ENCODE assay signal across 1 cellular context in genomic region chr6:36196049-36196879, GRCh38.
TF ChIP-seq lines count a peak whose summit lies in the region.

Gene BRPF3 (plus strand): TSS chr6:36196744. CDS start chr6:36200323, 3,579 bp downstream.

TF ChIP-seq in HEK293, 187 proteins besides CTCF, POLR2A, EP300 and RAD21 (continued from another document):
- peak; percentile 25; the same call in 1 of the 2 replicates for TF ChIP-seq ZSCAN4 (tag by site-specific recombination; IDR thresholded peaks at IDR 0.05)
- TF ChIP-seq ZNF2 (tag by site-specific recombination; IDR thresholded peaks at IDR 0.05) = peak; percentile 47; the same call in 1 of the 2 replicates
- TF ChIP-seq HOXD13 (CRISPR knock-in tag; IDR thresholded peaks at IDR 0.05; ENCODE audit: borderline replicate concordance) = no peak
- peak; percentile 39; the same call in 1 of the 2 replicates for TF ChIP-seq ZNF600 (tag by site-specific recombination; IDR thresholded peaks at IDR 0.05)
- TF ChIP-seq SP3 (tag by site-specific recombination; IDR thresholded peaks at IDR 0.05) = no peak
- TF ChIP-seq ZNF792 (tag by site-specific recombination; IDR thresholded peaks at IDR 0.05) = no peak
- TF ChIP-seq ZNF184 (tag by site-specific recombination; IDR thresholded peaks at IDR 0.05) = no peak
- TF ChIP-seq GLI2 (tag by site-specific recombination; IDR thresholded peaks at IDR 0.05; ENCODE audit: borderline replicate concordance, low read depth) = no peak
- 0 out of 2 replicates have a peak, but pooled peaks have one; percentile 29 for TF ChIP-seq ZXDB (tag by site-specific recombination; IDR thresholded peaks at IDR 0.05)
- TF ChIP-seq ZNF830 (tag by site-specific recombination; IDR thresholded peaks at IDR 0.05; ENCODE audit: low read depth) = no peak
- no peak for TF ChIP-seq ZFP37 (tag by site-specific recombination; IDR thresholded peaks at IDR 0.05)
- peak; percentile 96 for TF ChIP-seq ZNF398 (tag by site-specific recombination; IDR thresholded peaks at IDR 0.05)
- TF ChIP-seq ZNF664 (tag by site-specific recombination; IDR thresholded peaks at IDR 0.05) = no peak
- no peak for TF ChIP-seq ZNF155 (tag by site-specific recombination; IDR thresholded peaks at IDR 0.05)
- no peak for TF ChIP-seq MZF1 (tag by site-specific recombination; IDR thresholded peaks at IDR 0.05; ENCODE audit: borderline replicate concordance)
- no peak for TF ChIP-seq KLF9 (tag by site-specific recombination; IDR thresholded peaks at IDR 0.05; ENCODE audit: low read depth)
- TF ChIP-seq ZNF24 (tag by site-specific recombination; IDR thresholded peaks at IDR 0.05) = no peak
- TF ChIP-seq ZBTB8A (tag by site-specific recombination; IDR thresholded peaks at IDR 0.05) = peak; percentile 60
- 0 out of 2 replicates have a peak, but pooled peaks have one; percentile 13 for TF ChIP-seq ZBTB21 (tag by site-specific recombination; IDR thresholded peaks at IDR 0.05)
- TF ChIP-seq ZBTB1 (tag by site-specific recombination; IDR thresholded peaks at IDR 0.05) = no peak
- no peak for TF ChIP-seq ZNF19 (tag by site-specific recombination; IDR thresholded peaks at IDR 0.05; ENCODE audit: low read depth)
- no peak for TF ChIP-seq ZNF302 (tag by site-specific recombination; IDR thresholded peaks at IDR 0.05; ENCODE audit: low read depth)
- TF ChIP-seq ZNF433 (tag by site-specific recombination; IDR thresholded peaks at IDR 0.05; ENCODE audit: low read depth) = no peak
- TF ChIP-seq ZNF561 (tag by site-specific recombination; IDR thresholded peaks at IDR 0.05; ENCODE audit: borderline replicate concordance) = peak; percentile 67; the same call in 1 of the 2 replicates
- TF ChIP-seq ZNF335 (tag by site-specific recombination; conservative IDR thresholded peaks at IDR 0.05) = peak; percentile 65
